27 cellular contexts compared by ENCODE assay signal in the genomic region with DNA sequence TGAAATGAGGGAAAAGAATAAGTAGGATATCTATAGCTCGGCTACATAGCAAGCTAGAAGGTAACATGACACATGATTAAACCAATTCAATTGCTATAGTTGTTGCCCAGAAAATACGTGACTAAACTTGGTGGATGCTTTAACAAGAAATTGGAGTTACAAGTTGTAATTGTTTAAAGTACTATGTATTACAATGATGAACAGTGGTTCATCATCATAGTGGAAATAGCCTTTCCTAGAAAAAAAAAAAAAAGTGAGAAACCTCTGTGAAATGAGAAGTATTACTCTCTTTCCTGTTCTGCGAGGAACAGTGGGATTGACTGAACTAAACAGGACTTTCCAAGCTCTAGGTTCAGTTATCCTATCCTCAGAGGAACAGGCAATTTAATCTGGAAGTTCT.
"Had no signal": no experiment of that assay in that cellular context is flagged by ENCODE, and none has a peak within 500 bp of the region (broad histone marks: within the 10 kb centered on the region; RNA-seq: fewer than 3 reads in every experiment).

No MANE protein-coding gene starts in this region.

- H3K36me3 ChIP-seq: WERI-Rb-1 had no signal

- H3K27ac Mint-ChIP-seq: activated CD8-positive, alpha-beta T cell treated with anti-CD3 and anti-CD28 coated beads, Interleukin-2, amount 10 ng/mL, durations not matched to agents 7 days and 5 days; activated naive CD4-positive, alpha-beta T cell treated with anti-CD3 and anti-CD28 coated beads, Interleukin-2, amount 10 ng/mL, durations not matched to agents 7 days and 5 days; brain had no signal

- H3K27me3 Mint-ChIP-seq: T-cell had no signal

- H3K27ac ChIP-seq: SK-N-MC, WERI-Rb-1 had no signal

- H3K4me3 Mint-ChIP-seq: activated CD8-positive, alpha-beta T cell treated with anti-CD3 and anti-CD28 coated beads, Interleukin-2, amount 10 ng/mL, durations not matched to agents 7 days and 5 days; activated naive CD4-positive, alpha-beta T cell treated with anti-CD3 and anti-CD28 coated beads, Interleukin-2, amount 10 ng/mL, durations not matched to agents 7 days and 5 days; brain had no signal

- H3K4me3 ChIP-seq: K562, SK-N-MC had no signal

- DNase-seq: activated CD4-positive, alpha-beta T cell treated with anti-CD3 and anti-CD28 coated beads for 36 hours; activated CD4-positive, alpha-beta T cell treated with anti-CD3 and anti-CD28 coated beads, Interleukin-2, amount 50 U/mL, for 1 hour; activated CD8-positive, alpha-beta memory T cell treated with anti-CD3 and anti-CD28 coated beads, Interleukin-2, amount 50 U/mL, for 48 hours; activated CD8-positive, alpha-beta T cell treated with anti-CD3 and anti-CD28 coated beads, Interleukin-2, amount 10 ng/mL, durations not matched to agents 7 days and 5 days; activated gamma-delta T cell treated with Interleukin-2 at 50 U/mL for 16 hours; activated naive CD4-positive, alpha-beta T cell treated with anti-CD3 and anti-CD28 coated beads, Interleukin-2, amount 10 ng/mL, durations not matched to agents 7 days and 5 days; activated T-cell treated with anti-CD3 and anti-CD28 coated beads, Interleukin-2, amount 50 U/mL, for 24 hours; amygdala; Kasumi-1; NCI-H1048; NCI-H1930; NCI-H2171; NCI-H2227 treated with DMSO at 0.1 percent for 48 hours; NCI-H510A treated with DMSO at 0.1 percent for 48 hours; NCI-H69; NK-92 treated with Interleukin-12 subunit alpha and Interleukin-12 subunit beta, amount 100 ng/mL, for 24 hours; OCI-M1; RPMI8226; T-cell; T-helper 2 cell; T1000; WERI-Rb-1 had no signal

- ATAC-seq: activated CD8-positive, alpha-beta T cell treated with anti-CD3 and anti-CD28 coated beads, Interleukin-2, amount 10 ng/mL, durations not matched to agents 7 days and 5 days; K562; Panc1; Right ventricle myocardium inferior had no signal

- H3K36me3 Mint-ChIP-seq: brain had no signal

- H3K4me1 Mint-ChIP-seq: brain had no signal
